Comparison of ENCODE assay signal across 17 cellular contexts in genomic region chr4:10977534-10977933, GRCh38.
A peak's percentile ranks its signal among the peaks of the same experiment; 100 is the strongest.
DNase-seq lines count a peak whose midpoint lies in the region; ATAC-seq and TF ChIP-seq lines count a peak whose summit lies in the region.
"Had no signal": no experiment of that assay in that cellular context is flagged by ENCODE, and none has a peak within 500 bp of the region (broad histone marks: within the 10 kb centered on the region; RNA-seq: fewer than 3 reads in every experiment).

No MANE protein-coding gene starts in this region.

- H3K4me3 Mint-ChIP-seq in stimulated activated effector memory CD8-positive, alpha-beta T cell treated with anti-CD3 and anti-CD28 coated beads, Interleukin-12 subunit alpha, Interleukin-12 subunit beta, amount 100 ng/mL, for 72 hours, result no peak overlapping the region
- H3K4me3 Mint-ChIP-seq: endodermal cell had no signal

- no peak for TF ChIP-seq POLR2A in heart left ventricle (IDR thresholded peaks at IDR 0.05)

- H3K27me3 ChIP-seq in heart left ventricle, result peaks cover 0 to 7% (median 0%) of the 10 kb centered on the region in 9 donors
- H3K27me3 ChIP-seq: BLaER1 treated with 17β-estradiol and CSF1 and Interleukin-3, amounts not matched to agents 10 nM and 100 nM had no signal

- H3K27ac ChIP-seq in heart left ventricle, result no peak overlapping the region
- H3K27ac ChIP-seq: BLaER1 treated with 17β-estradiol and CSF1 and Interleukin-3, amounts not matched to agents 10 nM and 100 nM; parathyroid adenoma; WERI-Rb-1 had no signal

- H3K9me3 ChIP-seq in heart left ventricle, result no peaks in the 10 kb centered on the region

- no peak overlapping the region for H3K27ac Mint-ChIP-seq in stimulated activated effector memory CD8-positive, alpha-beta T cell treated with anti-CD3 and anti-CD28 coated beads, Interleukin-12 subunit alpha, Interleukin-12 subunit beta, amount 100 ng/mL, for 72 hours
- H3K27ac Mint-ChIP-seq: endodermal cell had no signal

- no peaks in the 10 kb centered on the region for H3K36me3 ChIP-seq in heart left ventricle
- H3K36me3 ChIP-seq: BLaER1 treated with 17β-estradiol and CSF1 and Interleukin-3, amounts not matched to agents 10 nM and 100 nM; WERI-Rb-1 had no signal

- intact Hi-C loops in heart left ventricle (cut with DNase I), result no loop called here

- ATAC-seq in GM18868 (IDR thresholded peaks at IDR 0.05; ENCODE audit: unreplicated experiment), result peak; percentile 92
- ATAC-seq in GM21717 (IDR thresholded peaks at IDR 0.05; ENCODE audit: unreplicated experiment), result peak; percentile 65
- ATAC-seq in HG03175 (IDR thresholded peaks at IDR 0.05; ENCODE audit: unreplicated experiment), result peak; percentile 89
- peak; percentile 32 for ATAC-seq in esophagus mucosa
- no peak for ATAC-seq in heart left ventricle
- ATAC-seq in HG02973 (IDR thresholded peaks at IDR 0.05; ENCODE audit: unreplicated experiment), result no peak
- ATAC-seq in stimulated activated effector memory CD8-positive, alpha-beta T cell treated with anti-CD3 and anti-CD28 coated beads, Interleukin-12 subunit alpha, Interleukin-12 subunit beta, amount 100 ng/mL, for 72 hours, result no peak

- H3K36me3 Mint-ChIP-seq in stimulated activated effector memory CD8-positive, alpha-beta T cell treated with anti-CD3 and anti-CD28 coated beads, Interleukin-12 subunit alpha, Interleukin-12 subunit beta, amount 100 ng/mL, for 72 hours, result no peaks in the 10 kb centered on the region

- H3K4me1 ChIP-seq in heart left ventricle, result no peaks in the 10 kb centered on the region
- H3K4me1 ChIP-seq: parathyroid adenoma had no signal

- WGBS in heart left ventricle, 4 donors, result 76 to 89% (median 80%) methylated on average over 2 of the region's 2 CpGs

- H3K4me1 Mint-ChIP-seq in stimulated activated effector memory CD8-positive, alpha-beta T cell treated with anti-CD3 and anti-CD28 coated beads, Interleukin-12 subunit alpha, Interleukin-12 subunit beta, amount 100 ng/mL, for 72 hours, result peaks cover 5% of the 10 kb centered on the region

- DNase-seq in heart left ventricle (no peak), 8988T (no peak)
- no peak for DNase-seq in stimulated activated effector memory CD8-positive, alpha-beta T cell treated with anti-CD3 and anti-CD28 coated beads, Interleukin-12 subunit alpha, Interleukin-12 subunit beta, amount 100 ng/mL, for 72 hours (ENCODE audit: low spot score in 2 of 2)
- DNase-seq: activated T-cell treated with anti-CD3 and anti-CD28 coated beads for 4 hours; endodermal cell; NCI-H1048; SHP77 treated with DMSO at 0.1 percent for 48 hours; stimulated activated naive CD4-positive, alpha-beta T cell; WERI-Rb-1 had no signal

- TF ChIP-seq CTCF in heart left ventricle (IDR thresholded peaks at IDR 0.05), result no peak

- H3K9me3 Mint-ChIP-seq in stimulated activated effector memory CD8-positive, alpha-beta T cell treated with anti-CD3 and anti-CD28 coated beads, Interleukin-12 subunit alpha, Interleukin-12 subunit beta, amount 100 ng/mL, for 72 hours, result peaks cover 5% of the 10 kb centered on the region

- H3K4me3 ChIP-seq in heart left ventricle, result no peak overlapping the region
- H3K4me3 ChIP-seq: BLaER1 treated with 17β-estradiol and CSF1 and Interleukin-3, amounts not matched to agents 10 nM and 100 nM; lung had no signal

Comparison
In these comparisons a context has a peak if more than half of its experiments do, and no peak if none do; other contexts are left out.
1. ATAC-seq: peak in GM18868 (single experiment), GM21717 (single experiment), HG03175 (single experiment) and esophagus mucosa (single experiment); none in heart left ventricle (0 of 4), HG02973 (single experiment) and stimulated activated effector memory CD8-positive, alpha-beta T cell treated with anti-CD3 and anti-CD28 coated beads, Interleukin-12 subunit alpha, Interleukin-12 subunit beta, amount 100 ng/mL, for 72 hours (single experiment).